ENCODE assay signal across 1 cellular context in the genomic region with DNA sequence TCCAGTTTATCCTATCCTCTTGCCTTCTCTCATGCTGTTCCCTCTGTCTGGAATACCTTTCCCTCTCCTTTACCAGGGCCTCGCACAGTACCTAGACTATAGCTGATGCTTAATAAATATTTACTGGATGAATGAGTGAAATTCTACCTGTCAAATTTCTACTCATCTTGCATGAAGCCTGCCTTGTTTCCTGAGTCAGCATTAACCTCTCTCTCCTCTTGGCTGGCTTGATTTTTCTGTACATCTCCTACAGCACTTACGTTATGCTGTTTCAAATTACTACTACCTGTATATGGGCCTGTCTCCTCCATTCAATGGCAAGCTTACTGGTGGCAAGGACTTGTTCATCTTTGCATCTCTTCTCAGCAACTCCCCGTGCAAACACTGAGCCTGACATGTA.
TF ChIP-seq lines count a peak whose summit lies in the region.

No MANE protein-coding gene starts in this region.

TF ChIP-seq in K562, 482 proteins besides CTCF, POLR2A, EP300 and RAD21 (continued from another document and continues in another):
- TF ChIP-seq, protein P1, sequence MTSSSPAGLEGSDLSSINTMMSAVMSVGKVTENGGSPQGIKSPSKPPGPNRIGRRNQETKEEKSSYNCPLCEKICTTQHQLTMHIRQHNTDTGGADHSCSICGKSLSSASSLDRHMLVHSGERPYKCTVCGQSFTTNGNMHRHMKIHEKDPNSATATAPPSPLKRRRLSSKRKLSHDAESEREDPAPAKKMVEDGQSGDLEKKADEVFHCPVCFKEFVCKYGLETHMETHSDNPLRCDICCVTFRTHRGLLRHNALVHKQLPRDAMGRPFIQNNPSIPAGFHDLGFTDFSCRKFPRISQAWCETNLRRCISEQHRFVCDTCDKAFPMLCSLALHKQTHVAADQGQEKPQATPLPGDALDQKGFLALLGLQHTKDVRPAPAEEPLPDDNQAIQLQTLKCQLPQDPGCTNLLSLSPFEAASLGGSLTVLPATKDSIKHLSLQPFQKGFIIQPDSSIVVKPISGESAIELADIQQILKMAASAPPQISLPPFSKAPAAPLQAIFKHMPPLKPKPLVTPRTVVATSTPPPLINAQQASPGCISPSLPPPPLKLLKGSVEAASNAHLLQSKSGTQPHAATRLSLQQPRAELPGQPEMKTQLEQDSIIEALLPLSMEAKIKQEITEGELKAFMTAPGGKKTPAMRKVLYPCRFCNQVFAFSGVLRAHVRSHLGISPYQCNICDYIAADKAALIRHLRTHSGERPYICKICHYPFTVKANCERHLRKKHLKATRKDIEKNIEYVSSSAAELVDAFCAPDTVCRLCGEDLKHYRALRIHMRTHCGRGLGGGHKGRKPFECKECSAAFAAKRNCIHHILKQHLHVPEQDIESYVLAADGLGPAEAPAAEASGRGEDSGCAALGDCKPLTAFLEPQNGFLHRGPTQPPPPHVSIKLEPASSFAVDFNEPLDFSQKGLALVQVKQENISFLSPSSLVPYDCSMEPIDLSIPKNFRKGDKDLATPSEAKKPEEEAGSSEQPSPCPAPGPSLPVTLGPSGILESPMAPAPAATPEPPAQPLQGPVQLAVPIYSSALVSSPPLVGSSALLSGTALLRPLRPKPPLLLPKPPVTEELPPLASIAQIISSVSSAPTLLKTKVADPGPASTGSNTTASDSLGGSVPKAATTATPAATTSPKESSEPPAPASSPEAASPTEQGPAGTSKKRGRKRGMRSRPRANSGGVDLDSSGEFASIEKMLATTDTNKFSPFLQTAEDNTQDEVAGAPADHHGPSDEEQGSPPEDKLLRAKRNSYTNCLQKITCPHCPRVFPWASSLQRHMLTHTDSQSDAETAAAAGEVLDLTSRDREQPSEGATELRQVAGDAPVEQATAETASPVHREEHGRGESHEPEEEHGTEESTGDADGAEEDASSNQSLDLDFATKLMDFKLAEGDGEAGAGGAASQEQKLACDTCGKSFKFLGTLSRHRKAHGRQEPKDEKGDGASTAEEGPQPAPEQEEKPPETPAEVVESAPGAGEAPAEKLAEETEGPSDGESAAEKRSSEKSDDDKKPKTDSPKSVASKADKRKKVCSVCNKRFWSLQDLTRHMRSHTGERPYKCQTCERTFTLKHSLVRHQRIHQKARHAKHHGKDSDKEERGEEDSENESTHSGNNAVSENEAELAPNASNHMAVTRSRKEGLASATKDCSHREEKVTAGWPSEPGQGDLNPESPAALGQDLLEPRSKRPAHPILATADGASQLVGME (CRISPR knock-in tag; IDR thresholded peaks at IDR 0.05), result no peak
- TF ChIP-seq, protein P2, sequence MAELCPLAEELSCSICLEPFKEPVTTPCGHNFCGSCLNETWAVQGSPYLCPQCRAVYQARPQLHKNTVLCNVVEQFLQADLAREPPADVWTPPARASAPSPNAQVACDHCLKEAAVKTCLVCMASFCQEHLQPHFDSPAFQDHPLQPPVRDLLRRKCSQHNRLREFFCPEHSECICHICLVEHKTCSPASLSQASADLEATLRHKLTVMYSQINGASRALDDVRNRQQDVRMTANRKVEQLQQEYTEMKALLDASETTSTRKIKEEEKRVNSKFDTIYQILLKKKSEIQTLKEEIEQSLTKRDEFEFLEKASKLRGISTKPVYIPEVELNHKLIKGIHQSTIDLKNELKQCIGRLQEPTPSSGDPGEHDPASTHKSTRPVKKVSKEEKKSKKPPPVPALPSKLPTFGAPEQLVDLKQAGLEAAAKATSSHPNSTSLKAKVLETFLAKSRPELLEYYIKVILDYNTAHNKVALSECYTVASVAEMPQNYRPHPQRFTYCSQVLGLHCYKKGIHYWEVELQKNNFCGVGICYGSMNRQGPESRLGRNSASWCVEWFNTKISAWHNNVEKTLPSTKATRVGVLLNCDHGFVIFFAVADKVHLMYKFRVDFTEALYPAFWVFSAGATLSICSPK (IDR thresholded peaks at IDR 0.05; ENCODE audit: borderline replicate concordance), result no peak
- TF ChIP-seq ZNF79 (CRISPR knock-in tag; IDR thresholded peaks at IDR 0.05; ENCODE audit: low read depth), result no peak
- TF ChIP-seq, protein P3, sequence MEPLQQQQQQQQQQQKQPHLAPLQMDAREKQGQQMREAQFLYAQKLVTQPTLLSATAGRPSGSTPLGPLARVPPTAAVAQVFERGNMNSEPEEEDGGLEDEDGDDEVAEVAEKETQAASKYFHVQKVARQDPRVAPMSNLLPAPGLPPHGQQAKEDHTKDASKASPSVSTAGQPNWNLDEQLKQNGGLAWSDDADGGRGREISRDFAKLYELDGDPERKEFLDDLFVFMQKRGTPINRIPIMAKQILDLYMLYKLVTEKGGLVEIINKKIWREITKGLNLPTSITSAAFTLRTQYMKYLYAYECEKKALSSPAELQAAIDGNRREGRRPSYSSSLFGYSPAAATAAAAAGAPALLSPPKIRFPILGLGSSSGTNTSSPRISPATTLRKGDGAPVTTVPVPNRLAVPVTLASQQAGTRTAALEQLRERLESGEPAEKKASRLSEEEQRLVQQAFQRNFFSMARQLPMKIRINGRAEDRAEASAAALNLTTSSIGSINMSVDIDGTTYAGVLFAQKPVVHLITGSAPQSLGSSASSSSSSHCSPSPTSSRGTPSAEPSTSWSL (CRISPR knock-in tag; IDR thresholded peaks at IDR 0.05; ENCODE audit: borderline replicate concordance), result no peak
- TF ChIP-seq TAF7 (tag; IDR thresholded peaks at IDR 0.05), result no peak
- no peak for TF ChIP-seq RBM15 (IDR thresholded peaks at IDR 0.05; ENCODE audit: insufficient read depth, low read length)
- TF ChIP-seq IRF2 (CRISPR knock-in tag; IDR thresholded peaks at IDR 0.05), result no peak
- peak; percentile 81 for TF ChIP-seq MAFK (IDR thresholded peaks at IDR 0.05; ENCODE audit: low read length)
- no peak for TF ChIP-seq TAF9B (IDR thresholded peaks at IDR 0.05; ENCODE audit: partially characterized antibody)
- peak; percentile 72 for TF ChIP-seq MAFF (IDR thresholded peaks at IDR 0.05; ENCODE audit: low read length)
- no peak for TF ChIP-seq BCL6 (CRISPR knock-in tag; IDR thresholded peaks at IDR 0.05)
- TF ChIP-seq MAFG (tag; conservative IDR thresholded peaks at IDR 0.05), result peak; percentile 80
- no peak for TF ChIP-seq ZC3H11A (IDR thresholded peaks at IDR 0.05; ENCODE audit: low read depth, low read length)
- TF ChIP-seq, protein P4, sequence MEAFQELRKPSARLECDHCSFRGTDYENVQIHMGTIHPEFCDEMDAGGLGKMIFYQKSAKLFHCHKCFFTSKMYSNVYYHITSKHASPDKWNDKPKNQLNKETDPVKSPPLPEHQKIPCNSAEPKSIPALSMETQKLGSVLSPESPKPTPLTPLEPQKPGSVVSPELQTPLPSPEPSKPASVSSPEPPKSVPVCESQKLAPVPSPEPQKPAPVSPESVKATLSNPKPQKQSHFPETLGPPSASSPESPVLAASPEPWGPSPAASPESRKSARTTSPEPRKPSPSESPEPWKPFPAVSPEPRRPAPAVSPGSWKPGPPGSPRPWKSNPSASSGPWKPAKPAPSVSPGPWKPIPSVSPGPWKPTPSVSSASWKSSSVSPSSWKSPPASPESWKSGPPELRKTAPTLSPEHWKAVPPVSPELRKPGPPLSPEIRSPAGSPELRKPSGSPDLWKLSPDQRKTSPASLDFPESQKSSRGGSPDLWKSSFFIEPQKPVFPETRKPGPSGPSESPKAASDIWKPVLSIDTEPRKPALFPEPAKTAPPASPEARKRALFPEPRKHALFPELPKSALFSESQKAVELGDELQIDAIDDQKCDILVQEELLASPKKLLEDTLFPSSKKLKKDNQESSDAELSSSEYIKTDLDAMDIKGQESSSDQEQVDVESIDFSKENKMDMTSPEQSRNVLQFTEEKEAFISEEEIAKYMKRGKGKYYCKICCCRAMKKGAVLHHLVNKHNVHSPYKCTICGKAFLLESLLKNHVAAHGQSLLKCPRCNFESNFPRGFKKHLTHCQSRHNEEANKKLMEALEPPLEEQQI (IDR thresholded peaks at IDR 0.05), result no peak
- TF ChIP-seq, protein P5, sequence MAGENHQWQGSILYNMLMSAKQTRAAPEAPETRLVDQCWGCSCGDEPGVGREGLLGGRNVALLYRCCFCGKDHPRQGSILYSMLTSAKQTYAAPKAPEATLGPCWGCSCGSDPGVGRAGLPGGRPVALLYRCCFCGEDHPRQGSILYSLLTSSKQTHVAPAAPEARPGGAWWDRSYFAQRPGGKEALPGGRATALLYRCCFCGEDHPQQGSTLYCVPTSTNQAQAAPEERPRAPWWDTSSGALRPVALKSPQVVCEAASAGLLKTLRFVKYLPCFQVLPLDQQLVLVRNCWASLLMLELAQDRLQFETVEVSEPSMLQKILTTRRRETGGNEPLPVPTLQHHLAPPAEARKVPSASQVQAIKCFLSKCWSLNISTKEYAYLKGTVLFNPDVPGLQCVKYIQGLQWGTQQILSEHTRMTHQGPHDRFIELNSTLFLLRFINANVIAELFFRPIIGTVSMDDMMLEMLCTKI (IDR thresholded peaks at IDR 0.05; ENCODE audit: partially characterized antibody), result no peak
- no peak for TF ChIP-seq MAZ (CRISPR knock-in tag; conservative IDR thresholded peaks at IDR 0.05 in 1 of 2, IDR thresholded peaks at IDR 0.05 in 1 of 2)
- TF ChIP-seq EGR1 (conservative IDR thresholded peaks at IDR 0.05), result no peak
- no peak for TF ChIP-seq NFE2L1 (tag; IDR thresholded peaks at IDR 0.05; ENCODE audit: borderline replicate concordance, low read depth)
- TF ChIP-seq, protein P6, sequence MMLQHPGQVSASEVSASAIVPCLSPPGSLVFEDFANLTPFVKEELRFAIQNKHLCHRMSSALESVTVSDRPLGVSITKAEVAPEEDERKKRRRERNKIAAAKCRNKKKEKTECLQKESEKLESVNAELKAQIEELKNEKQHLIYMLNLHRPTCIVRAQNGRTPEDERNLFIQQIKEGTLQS (IDR thresholded peaks at IDR 0.05), result no peak
- TF ChIP-seq, protein P6 (CRISPR knock-in tag; conservative IDR thresholded peaks at IDR 0.05), result no peak
- TF ChIP-seq, protein P7, sequence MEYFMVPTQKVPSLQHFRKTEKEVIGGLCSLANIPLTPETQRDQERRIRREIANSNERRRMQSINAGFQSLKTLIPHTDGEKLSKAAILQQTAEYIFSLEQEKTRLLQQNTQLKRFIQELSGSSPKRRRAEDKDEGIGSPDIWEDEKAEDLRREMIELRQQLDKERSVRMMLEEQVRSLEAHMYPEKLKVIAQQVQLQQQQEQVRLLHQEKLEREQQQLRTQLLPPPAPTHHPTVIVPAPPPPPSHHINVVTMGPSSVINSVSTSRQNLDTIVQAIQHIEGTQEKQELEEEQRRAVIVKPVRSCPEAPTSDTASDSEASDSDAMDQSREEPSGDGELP (CRISPR knock-in tag; IDR thresholded peaks at IDR 0.05; ENCODE audit: borderline replicate concordance), result no peak
- no peak for TF ChIP-seq KHSRP (IDR thresholded peaks at IDR 0.05)
- TF ChIP-seq HDAC6 (IDR thresholded peaks at IDR 0.05; ENCODE audit: low read depth, low read length), result no peak
- no peak for TF ChIP-seq POLR2B (IDR thresholded peaks at IDR 0.05; ENCODE audit: low read depth, partially characterized antibody)
- TF ChIP-seq, protein P8, sequence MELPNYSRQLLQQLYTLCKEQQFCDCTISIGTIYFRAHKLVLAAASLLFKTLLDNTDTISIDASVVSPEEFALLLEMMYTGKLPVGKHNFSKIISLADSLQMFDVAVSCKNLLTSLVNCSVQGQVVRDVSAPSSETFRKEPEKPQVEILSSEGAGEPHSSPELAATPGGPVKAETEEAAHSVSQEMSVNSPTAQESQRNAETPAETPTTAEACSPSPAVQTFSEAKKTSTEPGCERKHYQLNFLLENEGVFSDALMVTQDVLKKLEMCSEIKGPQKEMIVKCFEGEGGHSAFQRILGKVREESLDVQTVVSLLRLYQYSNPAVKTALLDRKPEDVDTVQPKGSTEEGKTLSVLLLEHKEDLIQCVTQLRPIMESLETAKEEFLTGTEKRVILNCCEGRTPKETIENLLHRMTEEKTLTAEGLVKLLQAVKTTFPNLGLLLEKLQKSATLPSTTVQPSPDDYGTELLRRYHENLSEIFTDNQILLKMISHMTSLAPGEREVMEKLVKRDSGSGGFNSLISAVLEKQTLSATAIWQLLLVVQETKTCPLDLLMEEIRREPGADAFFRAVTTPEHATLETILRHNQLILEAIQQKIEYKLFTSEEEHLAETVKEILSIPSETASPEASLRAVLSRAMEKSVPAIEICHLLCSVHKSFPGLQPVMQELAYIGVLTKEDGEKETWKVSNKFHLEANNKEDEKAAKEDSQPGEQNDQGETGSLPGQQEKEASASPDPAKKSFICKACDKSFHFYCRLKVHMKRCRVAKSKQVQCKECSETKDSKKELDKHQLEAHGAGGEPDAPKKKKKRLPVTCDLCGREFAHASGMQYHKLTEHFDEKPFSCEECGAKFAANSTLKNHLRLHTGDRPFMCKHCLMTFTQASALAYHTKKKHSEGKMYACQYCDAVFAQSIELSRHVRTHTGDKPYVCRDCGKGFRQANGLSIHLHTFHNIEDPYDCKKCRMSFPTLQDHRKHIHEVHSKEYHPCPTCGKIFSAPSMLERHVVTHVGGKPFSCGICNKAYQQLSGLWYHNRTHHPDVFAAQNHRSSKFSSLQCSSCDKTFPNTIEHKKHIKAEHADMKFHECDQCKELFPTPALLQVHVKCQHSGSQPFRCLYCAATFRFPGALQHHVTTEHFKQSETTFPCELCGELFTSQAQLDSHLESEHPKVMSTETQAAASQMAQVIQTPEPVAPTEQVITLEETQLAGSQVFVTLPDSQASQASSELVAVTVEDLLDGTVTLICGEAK (IDR thresholded peaks at IDR 0.05), result no peak
- TF ChIP-seq, protein P8 (CRISPR knock-in tag; IDR thresholded peaks at IDR 0.05), result no peak
- no peak for TF ChIP-seq HDGF (IDR thresholded peaks at IDR 0.05)
- TF ChIP-seq ZNF75A (CRISPR knock-in tag; IDR thresholded peaks at IDR 0.05), result no peak
- TF ChIP-seq ZNF133 (CRISPR knock-in tag; IDR thresholded peaks at IDR 0.05), result no peak
- no peak for TF ChIP-seq PCBP2 (IDR thresholded peaks at IDR 0.05; ENCODE audit: low read depth, low read length, poor library complexity, severe bottlenecking)
- TF ChIP-seq CEBPG (CRISPR knock-in tag; IDR thresholded peaks at IDR 0.05), result no peak
- no peak for TF ChIP-seq CEBPG (tag; conservative IDR thresholded peaks at IDR 0.05 in 1 of 2, IDR thresholded peaks at IDR 0.05 in 1 of 2)
